In genomic region chr1:23951646-23952095, GRCh38 we compare ENCODE assay signal across 9 cellular contexts. TPM values are rescaled to one million over a fixed set of nuclear protein-coding genes. Genes with fewer than 3 reads are reported as not detected.
A peak's percentile ranks its signal among the peaks of the same experiment; 100 is the strongest.
DNase-seq lines count a peak whose midpoint lies in the region; ATAC-seq and TF ChIP-seq lines count a peak whose summit lies in the region.
"Had no signal": no experiment of that assay in that cellular context is flagged by ENCODE, and none has a peak within 500 bp of the region (broad histone marks: within the 10 kb centered on the region; RNA-seq: fewer than 3 reads in every experiment).

No MANE protein-coding gene starts in this region.

- WGBS in GM23248 (ENCODE audit: low coverage in 1 of 2, low lambda C conversion rate in 2 of 2, missing lambda C conversion rate in 2 of 2), 2 experiments: 2 to 4% methylated on average over 9 of the region's 9 CpGs

- in situ Hi-C loops in GM23248 (cut with MboI): no loop called here

- H2AFZ ChIP-seq in GM23248: peak overlapping the region; percentile 11; the same call in 1 of the 2 replicates

- H3K9ac ChIP-seq in GM23248 (peak overlapping the region; percentile 16), skeletal muscle satellite cell (ENCODE audit: low read depth, low read length) (peak overlapping the region; percentile 3)

- H3K4me3 ChIP-seq in GM23248 (peak overlapping the region; percentile 34; the same call in 1 of the 2 replicates), SJSA1 (no peak overlapping the region), skeletal muscle satellite cell (ENCODE audit: low read length) (no peak overlapping the region)

- H3K79me2 ChIP-seq in GM23248 (ENCODE audit: insufficient read depth): no peaks in the 10 kb centered on the region

- no peaks in the 10 kb centered on the region for H4K20me1 ChIP-seq in GM23248 (ENCODE audit: insufficient read depth)

- ATAC-seq in foreskin keratinocyte: peak; percentile 85

- no peak for TF ChIP-seq CTCF in foreskin keratinocyte (conservative IDR thresholded peaks at IDR 0.05)

- H3K36me3 ChIP-seq in GM23248 (ENCODE audit: low read depth) (no peaks in the 10 kb centered on the region), SJSA1 (no peaks in the 10 kb centered on the region), skeletal muscle satellite cell (ENCODE audit: insufficient read depth, low read length) (no peaks in the 10 kb centered on the region)

- H3K4me1 ChIP-seq in GM23248 (ENCODE audit: insufficient read depth) (peaks cover 28% of the 10 kb centered on the region), SJSA1 (replicated peaks) (peaks cover 16% of the 10 kb centered on the region), foreskin keratinocyte (peaks cover 10% of the 10 kb centered on the region), skeletal muscle satellite cell (ENCODE audit: control insufficient read depth, insufficient read depth, low read length) (peaks cover 25% of the 10 kb centered on the region)

- H3K27me3 ChIP-seq in GM23248 (replicated peaks; ENCODE audit: insufficient read depth): no peaks in the 10 kb centered on the region
- no peaks in the 10 kb centered on the region for H3K27me3 ChIP-seq in SJSA1 (replicated peaks)
- H3K27me3 ChIP-seq in foreskin keratinocyte: no peaks in the 10 kb centered on the region
- peaks cover 5% of the 10 kb centered on the region for H3K27me3 ChIP-seq in skeletal muscle satellite cell (ENCODE audit: control insufficient read depth, insufficient read depth, low read length)

- peak overlapping the region; percentile 85 for H3K27ac ChIP-seq in GM23248
- H3K27ac ChIP-seq in SJSA1: peak overlapping the region; percentile 48
- peak overlapping the region; percentile 77 for H3K27ac ChIP-seq in foreskin keratinocyte
- H3K27ac ChIP-seq: HL-60 had no signal

- H3K4me2 ChIP-seq in GM23248 (ENCODE audit: unreplicated experiment) (peak overlapping the region; percentile 63), skeletal muscle satellite cell (ENCODE audit: low read length) (peak overlapping the region; percentile 19)

- H3F3A ChIP-seq in GM23248 (ENCODE audit: insufficient read depth): peaks cover 21% of the 10 kb centered on the region; the same call in 1 of the 2 replicates

- DNase-seq in GM23248: peak; percentile 96
- peak; percentile 51 to 54 for DNase-seq in SJSA1 (ENCODE audit: low read depth in 1 of 2, low spot score in 2 of 2)
- DNase-seq in foreskin keratinocyte: peak; percentile 92 to 96
- no peak for DNase-seq in T-helper 1 cell
- no peak for DNase-seq in superior temporal gyrus (ENCODE audit: extremely low spot score)
- DNase-seq in NCI-H1694 treated with DMSO at 0.1 percent for 48 hours (lab: John Stamatoyannopoulos, UW): no peak

- no peaks in the 10 kb centered on the region for H3K9me3 ChIP-seq in GM23248 (ENCODE audit: low read depth)
- H3K9me3 ChIP-seq in SJSA1 (replicated peaks): no peaks in the 10 kb centered on the region
- peaks cover 4% of the 10 kb centered on the region for H3K9me3 ChIP-seq in skeletal muscle satellite cell (replicated peaks; ENCODE audit: low read length)

- no peaks in the 10 kb centered on the region for H3K9me2 ChIP-seq in GM23248 (ENCODE audit: insufficient read depth)

RNA-seq across cellular contexts. Expression of gene PNRC2, which starts 8.0 kb away (rescaled TPM):
- total RNA-seq in GM23248 (2014; rRNA removed; shearing (Covaris generic)): 77.3 and 77.9 TPM in 2 replicates
- 67.4 and 71.2 TPM in 2 replicates for polyA plus RNA-seq in GM23248 (2016; fragmentation: Nextera tagmentation; extraction: Ambion mirVana)
- total RNA-seq in SJSA1 (2014; rRNA removed; shearing (Covaris generic)): 123 and 145 TPM in 2 replicates
- total RNA-seq in foreskin keratinocyte: 60.9 and 68.8 TPM in 2 replicates
- 29.3 and 35.7 TPM in 2 replicates for polyA plus RNA-seq in foreskin keratinocyte
- total RNA-seq in skeletal muscle satellite cell (2012; rRNA removed): 80.6 and 85.8 TPM in 2 replicates

RNA-seq across cellular contexts. Expression of gene SRSF10, which starts 28.5 kb away (rescaled TPM):
- total RNA-seq in GM23248 (2014; rRNA removed; shearing (Covaris generic)): 81.7 and 99.4 TPM in 2 replicates
- polyA plus RNA-seq in GM23248 (2016; fragmentation: Nextera tagmentation; extraction: Ambion mirVana) (111 and 121 TPM in 2 replicates), foreskin keratinocyte (48.1 and 57.5 TPM in 2 replicates)
- total RNA-seq in SJSA1 (2014; rRNA removed; shearing (Covaris generic)): 145 and 147 TPM in 2 replicates
- 104 and 112 TPM in 2 replicates for total RNA-seq in foreskin keratinocyte
- 70.6 and 81.6 TPM in 2 replicates for total RNA-seq in skeletal muscle satellite cell (2012; rRNA removed)

RNA-seq across cellular contexts. Expression of gene CNR2, which starts 38.5 kb away (rescaled TPM):
- not detected in 2 replicates for total RNA-seq in GM23248 (2014; rRNA removed; shearing (Covaris generic))
- polyA plus RNA-seq in GM23248 (2016; fragmentation: Nextera tagmentation; extraction: Ambion mirVana) (not detected in 2 replicates), foreskin keratinocyte (not detected in 2 replicates)
- 0.08 TPM in 1 of 2 replicates, not detected in the other for total RNA-seq in SJSA1 (2014; rRNA removed; shearing (Covaris generic))
- not detected in 2 replicates for total RNA-seq in foreskin keratinocyte
- not detected in 2 replicates for total RNA-seq in skeletal muscle satellite cell (2012; rRNA removed)
- total RNA-seq: NCI-H460 had no signal

Comparison
In these comparisons a context has a peak if more than half of its experiments do, and no peak if none do; other contexts are left out.
1. DNase-seq: peak in GM23248 (single experiment), SJSA1 (2 of 2) and foreskin keratinocyte (2 of 2); none in T-helper 1 cell (0 of 5), superior temporal gyrus (single experiment) and NCI-H1694 treated with DMSO at 0.1 percent for 48 hours (single experiment).
2. Peak in every context shown above with its lines, with median percentiles within 50 percentile points of each other: H3K27ac ChIP-seq.